25 cellular contexts compared by ENCODE assay signal in the genomic region with DNA sequence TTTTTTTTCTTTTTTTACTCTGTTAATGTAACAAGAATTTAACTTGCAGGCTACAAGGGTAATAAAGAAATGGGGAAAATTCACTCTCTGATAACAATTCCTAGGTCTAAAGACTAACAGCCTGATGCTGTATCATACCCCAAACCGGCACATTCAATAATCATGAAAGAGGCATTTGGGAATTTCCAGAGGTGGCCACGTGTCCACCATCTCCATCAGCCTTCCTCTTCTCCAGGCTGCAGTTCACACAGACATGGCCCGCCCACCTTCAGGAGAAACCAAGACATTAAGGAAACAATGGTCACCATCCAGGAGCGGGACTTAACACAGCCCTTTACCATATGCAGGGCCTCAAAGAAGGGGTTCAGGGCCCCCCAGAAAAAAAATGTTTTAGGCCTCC. TPM values are rescaled to one million over a fixed set of nuclear protein-coding genes. Genes with fewer than 3 reads are reported as not detected.
"Had no signal": no experiment of that assay in that cellular context is flagged by ENCODE, and none has a peak within 500 bp of the region (broad histone marks: within the 10 kb centered on the region; RNA-seq: fewer than 3 reads in every experiment).

No MANE protein-coding gene starts in this region.

- H3K4me1 ChIP-seq: breast epithelium had no signal

- H3K4me3 ChIP-seq: breast epithelium, hepatocyte, ovary, thoracic aorta had no signal

- H3K79me2 ChIP-seq: hepatocyte had no signal

- ATAC-seq: sciatic nerve; stimulated activated effector memory CD8-positive, alpha-beta T cell treated with anti-CD3 and anti-CD28 coated beads, Interleukin-12 subunit alpha, Interleukin-12 subunit beta, amount 100 ng/mL, for 72 hours had no signal

- DNase-seq: activated CD4-positive, alpha-beta T cell treated with anti-CD3 and anti-CD28 coated beads for 4 hours; activated CD4-positive, alpha-beta T cell treated with anti-CD3 and anti-CD28 coated beads, Interleukin-2, amount 50 U/mL, for 4 hours; activated CD4-positive, CD25-positive, alpha-beta regulatory T cell; activated CD8-positive, alpha-beta memory T cell treated with anti-CD3 and anti-CD28 coated beads for 24 hours; activated gamma-delta T cell treated with Interleukin-2 at 50 U/mL for 16 hours; activated naive CD4-positive, alpha-beta T cell treated with anti-CD3 and anti-CD28 coated beads, Interleukin-2, amount 50 U/mL, for 16 hours; activated T-cell treated with anti-CD3 and anti-CD28 coated beads, Interleukin-2, amount 50 U/mL, for 24 hours; amygdala; central memory CD4-positive, alpha-beta T cell; effector CD8-positive, alpha-beta T cell; islet precursor cell; midbrain; naive thymus-derived CD4-positive, alpha-beta T cell; ovary; retina; small intestine; stimulated activated CD4-positive, alpha-beta T cell treated with anti-CD3 and anti-CD28 coated beads, Interleukin-4, amount 100 ng/mL, for 24 hours; trophoblast cell had no signal

- H3K27ac ChIP-seq: breast epithelium, epithelial cell of prostate, hepatocyte, ovary, thoracic aorta had no signal

- H3K27me3 ChIP-seq: breast epithelium, hepatocyte, ovary had no signal

- H3K36me3 ChIP-seq: breast epithelium, ovary, thoracic aorta had no signal

- H3K4me2 ChIP-seq: hepatocyte had no signal

- H2AFZ ChIP-seq: hepatocyte had no signal

- H3K9me3 ChIP-seq: breast epithelium, ovary, thoracic aorta had no signal

RNA-seq across cellular contexts. Expression of a gene that starts 44.8 kb away (rescaled TPM):
- total RNA-seq: naive thymus-derived CD4-positive, alpha-beta T cell; T-helper 1 cell treated with Interleukin-12 subunit alpha and Interleukin-12 subunit beta and Interleukin-4 antibody, amounts not matched to agents 30 ng/mL and 1 ng/mL, for 36 hours had no signal
- polyA plus RNA-seq: naive thymus-derived CD4-positive, alpha-beta T cell had no signal
